21 cellular contexts compared by ENCODE assay signal in genomic region chr3:14288833-14289451, GRCh38.
A peak's percentile ranks its signal among the peaks of the same experiment; 100 is the strongest.
DNase-seq lines count a peak whose midpoint lies in the region; ATAC-seq and TF ChIP-seq lines count a peak whose summit lies in the region.
"Had no signal": no experiment of that assay in that cellular context is flagged by ENCODE, and none has a peak within 500 bp of the region (broad histone marks: within the 10 kb centered on the region; RNA-seq: fewer than 3 reads in every experiment).

No MANE protein-coding gene starts in this region.

- no peak for TF ChIP-seq POLR2A in Peyer's patch (IDR thresholded peaks at IDR 0.05)

- H3K36me3 ChIP-seq in left ventricle myocardium inferior (no peaks in the 10 kb centered on the region), Peyer's patch (no peaks in the 10 kb centered on the region), smooth muscle cell (ENCODE audit: low read depth) (no peaks in the 10 kb centered on the region)
- H3K36me3 ChIP-seq: BE2C, breast epithelium, neutrophil, spleen had no signal

- peaks cover 21% of the 10 kb centered on the region for H3F3A ChIP-seq in smooth muscle cell (ENCODE audit: low read depth)

- H2AFZ ChIP-seq in smooth muscle cell (ENCODE audit: low read depth), result no peak overlapping the region

- intact Hi-C loops in Right ventricle myocardium inferior (cut with DNase I) (no loop called here), left ventricle myocardium inferior (cut with micrococcal nuclease) (no loop called here), right cardiac atrium (cut with DNase I) (no loop called here)

- H4K20me1 ChIP-seq in smooth muscle cell (ENCODE audit: low read depth), result no peaks in the 10 kb centered on the region

- no peak overlapping the region for H3K4me2 ChIP-seq in smooth muscle cell

- H3K27me3 ChIP-seq in left ventricle myocardium inferior (ENCODE audit: low read depth) (peaks cover 74% of the 10 kb centered on the region), Peyer's patch (no peaks in the 10 kb centered on the region), right cardiac atrium (ENCODE audit: control insufficient read depth, insufficient read depth) (no peaks in the 10 kb centered on the region), smooth muscle cell (ENCODE audit: low read depth) (no peaks in the 10 kb centered on the region)
- H3K27me3 ChIP-seq: BE2C, breast epithelium, neutrophil, spleen had no signal

- H3K9me3 ChIP-seq in left ventricle myocardium inferior (replicated peaks) (no peaks in the 10 kb centered on the region), Peyer's patch (no peaks in the 10 kb centered on the region), right cardiac atrium (ENCODE audit: control insufficient read depth, low read length) (no peaks in the 10 kb centered on the region), smooth muscle cell (replicated peaks; ENCODE audit: low read depth) (no peaks in the 10 kb centered on the region)
- H3K9me3 ChIP-seq: BE2C, breast epithelium, neutrophil, spleen had no signal

- H3K79me2 ChIP-seq in smooth muscle cell (ENCODE audit: low read depth), result no peaks in the 10 kb centered on the region

- H3K27ac ChIP-seq in left ventricle myocardium inferior (replicated peaks), result no peak overlapping the region
- H3K27ac ChIP-seq in Peyer's patch, result peak overlapping the region in 3 of 4 donors; percentile 66 to 92 (median 90)
- peak overlapping the region; percentile 28 for H3K27ac ChIP-seq in right cardiac atrium (ENCODE audit: low read length)
- H3K27ac ChIP-seq in smooth muscle cell (ENCODE audit: low read depth), result peak overlapping the region; percentile 3
- H3K27ac ChIP-seq: neutrophil, spleen had no signal

- 82% methylated on average over 5 of the region's 5 CpGs for WGBS in right cardiac atrium
- WGBS in smooth muscle cell (ENCODE audit: low lambda C conversion rate), result 66% methylated on average over 5 of the region's 5 CpGs

- no peak for TF ChIP-seq CTCF in left ventricle myocardium inferior (IDR thresholded peaks at IDR 0.05; ENCODE audit: borderline replicate concordance)
- TF ChIP-seq CTCF in Peyer's patch (IDR thresholded peaks at IDR 0.05), result no peak
- no peak for TF ChIP-seq CTCF in smooth muscle cell (IDR thresholded peaks at IDR 0.05; ENCODE audit: borderline replicate concordance, insufficient read depth, poor library complexity, severe bottlenecking)

- peak; percentile 24 for ATAC-seq in Right ventricle myocardium inferior
- ATAC-seq in right cardiac atrium, result peak in 1 of 2 donors; percentile 37
- ATAC-seq in GM18867 (IDR thresholded peaks at IDR 0.05; ENCODE audit: unreplicated experiment), result no peak
- ATAC-seq: GM12878; stimulated activated memory B cell treated with anti-CD40 and anti-IgM and Interleukin-4, amounts not matched to agents 10 μg/mL and 1 μg/mL and 100 μg/mL, for 72 hours had no signal

- DNase-seq in Right ventricle myocardium inferior (ENCODE audit: missing footprints) (no peak), left ventricle myocardium inferior (no peak), Peyer's patch (no peak), right cardiac atrium (no peak), smooth muscle cell (lab: John Stamatoyannopoulos, UW; ENCODE audit: unreplicated experiment) (no peak), SK-N-DZ (ENCODE audit: low spot score) (no peak), MV-4-11 (lab: John Stamatoyannopoulos, UW) (no peak)
- DNase-seq: activated CD4-positive, alpha-beta T cell treated with anti-CD3 and anti-CD28 coated beads for 48 hours; activated naive CD4-positive, alpha-beta T cell treated with Interleukin-2 at 50 U/mL for 16 hours; activated T-cell treated with anti-CD3 and anti-CD28 coated beads, Interleukin-2, amount 50 U/mL, for 48 hours; BE2C; NCI-H1105 treated with DMSO at 0.1 percent for 48 hours; NCI-H2081 treated with DMSO at 0.1 percent for 48 hours; spleen; stimulated activated CD4-positive, alpha-beta T cell treated with anti-CD3 and anti-CD28 coated beads, Interleukin-2, amount 100 ng/mL, for 48 hours; T-helper 2 cell had no signal

- H3K4me1 ChIP-seq in left ventricle myocardium inferior (peaks cover 9% of the 10 kb centered on the region), Peyer's patch (peaks cover 0 to 31% (median 0%) of the 10 kb centered on the region in 4 donors), right cardiac atrium (ENCODE audit: control insufficient read depth, insufficient read depth, low read length) (peaks cover 3% of the 10 kb centered on the region), smooth muscle cell (ENCODE audit: low read depth) (peaks cover 6% of the 10 kb centered on the region)
- H3K4me1 ChIP-seq: BE2C, breast epithelium had no signal

- H3K4me3 ChIP-seq in left ventricle myocardium inferior, result no peak overlapping the region
- H3K4me3 ChIP-seq in Peyer's patch, result no peak overlapping the region
- no peak overlapping the region for H3K4me3 ChIP-seq in right cardiac atrium (ENCODE audit: low read length)
- H3K4me3 ChIP-seq in smooth muscle cell, result no peak overlapping the region
- H3K4me3 ChIP-seq: breast epithelium, GM12878, spleen had no signal

- no peak overlapping the region for H3K9ac ChIP-seq in smooth muscle cell (ENCODE audit: low read depth)
